ENCODE assay signal across 1 cellular context in the genomic region with DNA sequence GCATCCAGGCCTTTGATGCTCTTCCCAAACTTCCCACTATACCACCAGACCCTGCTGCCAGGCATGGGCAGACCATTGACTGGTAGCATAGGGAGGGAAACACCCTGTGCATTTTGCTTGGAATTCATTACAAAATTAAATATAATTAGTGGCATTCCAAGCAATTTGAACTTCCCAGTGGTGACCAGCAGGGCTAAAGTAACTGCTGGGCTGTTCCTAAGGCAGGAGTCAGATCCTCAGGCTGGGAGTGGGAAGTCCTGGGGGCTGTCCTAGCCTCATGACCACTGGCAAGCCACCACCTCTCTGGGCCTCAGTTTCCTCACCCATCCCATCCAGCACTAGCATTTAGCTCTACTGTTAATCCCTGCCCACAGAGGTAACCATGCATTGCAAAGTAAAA.
TF ChIP-seq lines count a peak whose summit lies in the region.

No MANE protein-coding gene starts in this region.

TF ChIP-seq in IMR-90, 13 proteins besides CTCF, POLR2A, EP300 and RAD21:
- TF ChIP-seq MAFK (IDR thresholded peaks at IDR 0.05; ENCODE audit: low read depth, low read length) (no peak), RFX5 (IDR thresholded peaks at IDR 0.05; ENCODE audit: low read depth, low read length) (no peak), RCOR1 (IDR thresholded peaks at IDR 0.05; ENCODE audit: insufficient replicate concordance, low read length) (no peak), CEBPB (IDR thresholded peaks at IDR 0.05; ENCODE audit: low read depth, low read length) (no peak), MAZ (IDR thresholded peaks at IDR 0.05; ENCODE audit: borderline replicate concordance, low read depth, low read length) (no peak), FOS (IDR thresholded peaks at IDR 0.05; ENCODE audit: low read depth, low read length) (no peak), MXI1 (IDR thresholded peaks at IDR 0.05; ENCODE audit: borderline replicate concordance, low read depth, low read length) (no peak), SMC3 (IDR thresholded peaks at IDR 0.05; ENCODE audit: low read depth, low read length) (no peak), BHLHE40 (IDR thresholded peaks at IDR 0.05; ENCODE audit: low read depth, low read length) (no peak), CHD1 (IDR thresholded peaks at IDR 0.05; ENCODE audit: low read depth, low read length) (no peak), NFE2L2 (IDR thresholded peaks at IDR 0.05; ENCODE audit: low read depth, low read length) (no peak)
- TF ChIP-seq, protein P1, sequence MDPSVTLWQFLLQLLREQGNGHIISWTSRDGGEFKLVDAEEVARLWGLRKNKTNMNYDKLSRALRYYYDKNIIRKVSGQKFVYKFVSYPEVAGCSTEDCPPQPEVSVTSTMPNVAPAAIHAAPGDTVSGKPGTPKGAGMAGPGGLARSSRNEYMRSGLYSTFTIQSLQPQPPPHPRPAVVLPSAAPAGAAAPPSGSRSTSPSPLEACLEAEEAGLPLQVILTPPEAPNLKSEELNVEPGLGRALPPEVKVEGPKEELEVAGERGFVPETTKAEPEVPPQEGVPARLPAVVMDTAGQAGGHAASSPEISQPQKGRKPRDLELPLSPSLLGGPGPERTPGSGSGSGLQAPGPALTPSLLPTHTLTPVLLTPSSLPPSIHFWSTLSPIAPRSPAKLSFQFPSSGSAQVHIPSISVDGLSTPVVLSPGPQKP (IDR thresholded peaks at IDR 0.05; ENCODE audit: borderline replicate concordance, low read depth, low read length): no peak
- TF ChIP-seq, protein P2, sequence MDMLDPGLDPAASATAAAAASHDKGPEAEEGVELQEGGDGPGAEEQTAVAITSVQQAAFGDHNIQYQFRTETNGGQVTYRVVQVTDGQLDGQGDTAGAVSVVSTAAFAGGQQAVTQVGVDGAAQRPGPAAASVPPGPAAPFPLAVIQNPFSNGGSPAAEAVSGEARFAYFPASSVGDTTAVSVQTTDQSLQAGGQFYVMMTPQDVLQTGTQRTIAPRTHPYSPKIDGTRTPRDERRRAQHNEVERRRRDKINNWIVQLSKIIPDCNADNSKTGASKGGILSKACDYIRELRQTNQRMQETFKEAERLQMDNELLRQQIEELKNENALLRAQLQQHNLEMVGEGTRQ (IDR thresholded peaks at IDR 0.05; ENCODE audit: low read depth, low read length): no peak
TF ChIP-seq in IMR-90: peak in this region for 0.
